Comparison of ENCODE assay signal across 2 cellular contexts in the genomic region with DNA sequence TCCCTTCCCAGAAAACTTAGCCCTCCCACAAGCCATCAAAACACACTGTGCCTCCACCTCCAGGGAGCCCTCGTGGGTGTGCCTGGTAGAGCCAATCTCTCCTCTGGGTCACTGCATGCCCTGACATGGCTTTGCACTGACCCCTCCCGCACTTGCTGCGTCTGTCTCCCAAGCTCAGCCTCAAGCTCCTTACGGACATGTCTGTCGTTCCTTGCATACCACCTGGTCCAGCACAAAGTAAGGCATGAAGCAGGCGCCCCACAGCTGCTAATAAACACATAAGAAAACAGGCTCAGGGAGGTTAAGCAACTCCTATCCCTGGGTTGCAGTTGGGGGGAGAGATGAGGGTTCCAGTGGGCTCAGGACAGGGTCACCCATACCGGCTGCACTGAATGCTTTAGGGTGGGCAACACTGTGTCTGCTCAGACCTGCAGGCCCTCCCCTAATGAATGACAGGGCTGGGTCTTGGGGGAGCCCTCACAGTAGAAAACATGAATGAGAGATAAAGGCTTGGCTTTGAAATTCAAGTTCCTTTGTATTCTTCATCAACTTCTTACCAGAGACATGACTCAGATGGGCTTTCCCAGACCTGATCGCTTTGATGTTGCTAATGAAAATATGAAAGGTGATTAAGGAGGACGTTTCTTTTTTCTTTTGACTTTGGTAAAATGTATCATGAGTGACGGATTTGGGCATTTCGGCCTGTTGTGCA.
A peak's percentile ranks its signal among the peaks of the same experiment; 100 is the strongest.
TF ChIP-seq lines count a peak whose summit lies in the region.

No MANE protein-coding gene starts in this region.

TF ChIP-seq in GM23338, 12 proteins besides CTCF, POLR2A, EP300 and RAD21 (continues in another document):
- TF ChIP-seq POLR2AphosphoS5 (IDR thresholded peaks at IDR 0.05; ENCODE audit: low read depth) (no peak; the same call in 1 of the 2 replicates), ETS1 (IDR thresholded peaks at IDR 0.05) (no peak), STAT1 (IDR thresholded peaks at IDR 0.05; ENCODE audit: unreplicated experiment) (no peak), JUNB (IDR thresholded peaks at IDR 0.05; ENCODE audit: unreplicated experiment) (no peak), EZH2 (IDR thresholded peaks at IDR 0.05; ENCODE audit: low read depth, unreplicated experiment) (no peak), EZH2phosphoT487 (IDR thresholded peaks at IDR 0.05; ENCODE audit: unreplicated experiment) (no peak), ZNF114 (CRISPR knock-in tag; IDR thresholded peaks at IDR 0.05) (no peak), ZNF331 (CRISPR knock-in tag; IDR thresholded peaks at IDR 0.05; ENCODE audit: low read depth) (no peak), NANOG (IDR thresholded peaks at IDR 0.05; ENCODE audit: borderline replicate concordance) (no peak), CREB1 (CRISPR knock-in tag; IDR thresholded peaks at IDR 0.05; ENCODE audit: low read depth) (no peak)
- TF ChIP-seq, protein P1, sequence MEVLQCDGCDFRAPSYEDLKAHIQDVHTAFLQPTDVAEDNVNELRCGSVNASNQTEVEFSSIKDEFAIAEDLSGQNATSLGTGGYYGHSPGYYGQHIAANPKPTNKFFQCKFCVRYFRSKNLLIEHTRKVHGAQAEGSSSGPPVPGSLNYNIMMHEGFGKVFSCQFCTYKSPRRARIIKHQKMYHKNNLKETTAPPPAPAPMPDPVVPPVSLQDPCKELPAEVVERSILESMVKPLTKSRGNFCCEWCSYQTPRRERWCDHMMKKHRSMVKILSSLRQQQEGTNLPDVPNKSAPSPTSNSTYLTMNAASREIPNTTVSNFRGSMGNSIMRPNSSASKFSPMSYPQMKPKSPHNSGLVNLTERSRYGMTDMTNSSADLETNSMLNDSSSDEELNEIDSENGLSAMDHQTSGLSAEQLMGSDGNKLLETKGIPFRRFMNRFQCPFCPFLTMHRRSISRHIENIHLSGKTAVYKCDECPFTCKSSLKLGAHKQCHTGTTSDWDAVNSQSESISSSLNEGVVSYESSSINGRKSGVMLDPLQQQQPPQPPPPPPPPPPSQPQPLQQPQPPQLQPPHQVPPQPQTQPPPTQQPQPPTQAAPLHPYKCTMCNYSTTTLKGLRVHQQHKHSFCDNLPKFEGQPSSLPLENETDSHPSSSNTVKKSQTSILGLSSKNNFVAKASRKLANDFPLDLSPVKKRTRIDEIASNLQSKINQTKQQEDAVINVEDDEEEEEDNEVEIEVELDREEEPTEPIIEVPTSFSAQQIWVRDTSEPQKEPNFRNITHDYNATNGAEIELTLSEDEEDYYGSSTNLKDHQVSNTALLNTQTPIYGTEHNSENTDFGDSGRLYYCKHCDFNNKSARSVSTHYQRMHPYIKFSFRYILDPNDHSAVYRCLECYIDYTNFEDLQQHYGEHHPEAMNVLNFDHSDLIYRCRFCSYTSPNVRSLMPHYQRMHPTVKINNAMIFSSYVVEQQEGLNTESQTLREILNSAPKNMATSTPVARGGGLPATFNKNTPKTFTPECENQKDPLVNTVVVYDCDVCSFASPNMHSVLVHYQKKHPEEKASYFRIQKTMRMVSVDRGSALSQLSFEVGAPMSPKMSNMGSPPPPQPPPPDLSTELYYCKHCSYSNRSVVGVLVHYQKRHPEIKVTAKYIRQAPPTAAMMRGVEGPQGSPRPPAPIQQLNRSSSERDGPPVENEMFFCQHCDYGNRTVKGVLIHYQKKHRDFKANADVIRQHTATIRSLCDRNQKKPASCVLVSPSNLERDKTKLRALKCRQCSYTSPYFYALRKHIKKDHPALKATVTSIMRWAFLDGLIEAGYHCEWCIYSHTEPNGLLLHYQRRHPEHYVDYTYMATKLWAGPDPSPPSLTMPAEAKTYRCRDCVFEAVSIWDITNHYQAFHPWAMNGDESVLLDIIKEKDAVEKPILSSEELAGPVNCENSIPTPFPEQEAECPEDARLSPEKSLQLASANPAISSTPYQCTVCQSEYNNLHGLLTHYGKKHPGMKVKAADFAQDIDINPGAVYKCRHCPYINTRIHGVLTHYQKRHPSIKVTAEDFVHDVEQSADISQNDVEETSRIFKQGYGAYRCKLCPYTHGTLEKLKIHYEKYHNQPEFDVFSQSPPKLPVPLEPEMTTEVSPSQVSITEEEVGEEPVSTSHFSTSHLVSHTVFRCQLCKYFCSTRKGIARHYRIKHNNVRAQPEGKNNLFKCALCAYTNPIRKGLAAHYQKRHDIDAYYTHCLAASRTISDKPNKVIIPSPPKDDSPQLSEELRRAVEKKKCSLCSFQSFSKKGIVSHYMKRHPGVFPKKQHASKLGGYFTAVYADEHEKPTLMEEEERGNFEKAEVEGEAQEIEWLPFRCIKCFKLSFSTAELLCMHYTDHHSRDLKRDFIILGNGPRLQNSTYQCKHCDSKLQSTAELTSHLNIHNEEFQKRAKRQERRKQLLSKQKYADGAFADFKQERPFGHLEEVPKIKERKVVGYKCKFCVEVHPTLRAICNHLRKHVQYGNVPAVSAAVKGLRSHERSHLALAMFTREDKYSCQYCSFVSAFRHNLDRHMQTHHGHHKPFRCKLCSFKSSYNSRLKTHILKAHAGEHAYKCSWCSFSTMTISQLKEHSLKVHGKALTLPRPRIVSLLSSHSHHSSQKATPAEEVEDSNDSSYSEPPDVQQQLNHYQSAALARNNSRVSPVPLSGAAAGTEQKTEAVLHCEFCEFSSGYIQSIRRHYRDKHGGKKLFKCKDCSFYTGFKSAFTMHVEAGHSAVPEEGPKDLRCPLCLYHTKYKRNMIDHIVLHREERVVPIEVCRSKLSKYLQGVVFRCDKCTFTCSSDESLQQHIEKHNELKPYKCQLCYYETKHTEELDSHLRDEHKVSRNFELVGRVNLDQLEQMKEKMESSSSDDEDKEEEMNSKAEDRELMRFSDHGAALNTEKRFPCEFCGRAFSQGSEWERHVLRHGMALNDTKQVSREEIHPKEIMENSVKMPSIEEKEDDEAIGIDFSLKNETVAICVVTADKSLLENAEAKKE (CRISPR knock-in tag; IDR thresholded peaks at IDR 0.05): no peak

TF ChIP-seq in GM12878, 131 proteins besides CTCF, POLR2A, EP300 and RAD21:
- TF ChIP-seq, protein P2, sequence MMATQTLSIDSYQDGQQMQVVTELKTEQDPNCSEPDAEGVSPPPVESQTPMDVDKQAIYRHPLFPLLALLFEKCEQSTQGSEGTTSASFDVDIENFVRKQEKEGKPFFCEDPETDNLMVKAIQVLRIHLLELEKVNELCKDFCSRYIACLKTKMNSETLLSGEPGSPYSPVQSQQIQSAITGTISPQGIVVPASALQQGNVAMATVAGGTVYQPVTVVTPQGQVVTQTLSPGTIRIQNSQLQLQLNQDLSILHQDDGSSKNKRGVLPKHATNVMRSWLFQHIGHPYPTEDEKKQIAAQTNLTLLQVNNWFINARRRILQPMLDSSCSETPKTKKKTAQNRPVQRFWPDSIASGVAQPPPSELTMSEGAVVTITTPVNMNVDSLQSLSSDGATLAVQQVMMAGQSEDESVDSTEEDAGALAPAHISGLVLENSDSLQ (IDR thresholded peaks at IDR 0.05): peak; percentile 36; the same call in 1 of the 2 replicates
- TF ChIP-seq CBX3 (IDR thresholded peaks at IDR 0.05; ENCODE audit: borderline replicate concordance, low read depth): no peak
- TF ChIP-seq NFYA (IDR thresholded peaks at IDR 0.05; ENCODE audit: borderline replicate concordance, low read depth, low read length): no peak
- 0 out of 2 replicates have a peak, but pooled peaks have one; percentile 16 for TF ChIP-seq ATF7 (IDR thresholded peaks at IDR 0.05; ENCODE audit: low read depth)
- peak; percentile 77 for TF ChIP-seq TCF7 (IDR thresholded peaks at IDR 0.05; ENCODE audit: borderline replicate concordance)
- TF ChIP-seq NKRF (conservative IDR thresholded peaks at IDR 0.05): no peak
